ENCODE assay signal across 8 cellular contexts in genomic region chr3:197734667-197735318, GRCh38. TPM values are rescaled to one million over a fixed set of nuclear protein-coding genes. Genes with fewer than 3 reads are reported as not detected.
DNase-seq lines count a peak whose midpoint lies in the region; ATAC-seq and TF ChIP-seq lines count a peak whose summit lies in the region.

No MANE protein-coding gene starts in this region.

- TF ChIP-seq CTCF in GM06990 (IDR thresholded peaks at IDR 0.05; ENCODE audit: insufficient read depth, low read length, poor library complexity, severe bottlenecking): no peak
- no peak for TF ChIP-seq CTCF in coronary artery (IDR thresholded peaks at IDR 0.05)

- ATAC-seq in GM19468 (IDR thresholded peaks at IDR 0.05; ENCODE audit: extremely low read depth, unreplicated experiment) (peak; percentile 26), HG03571 (IDR thresholded peaks at IDR 0.05; ENCODE audit: unreplicated experiment) (peak; percentile 39), HG03520 (IDR thresholded peaks at IDR 0.05; ENCODE audit: unreplicated experiment) (no peak)

- no peaks in the 10 kb centered on the region for H3K9me3 ChIP-seq in MG63

- H3K36me3 ChIP-seq in GM06990 (ENCODE audit: control insufficient read depth, insufficient read depth, low read length) (no peaks in the 10 kb centered on the region), MG63 (peaks cover 2% of the 10 kb centered on the region; the same call in 1 of the 2 replicates)

- no peak overlapping the region for H3K27ac ChIP-seq in coronary artery

- H3K4me3 ChIP-seq in GM06990 (replicated peaks; ENCODE audit: low read depth, low read length): peak overlapping the region; percentile 98
- H3K4me3 ChIP-seq in coronary artery: peak overlapping the region; percentile 15
- no peak overlapping the region for H3K4me3 ChIP-seq in MG63

- H3K27me3 ChIP-seq in GM06990 (replicated peaks; ENCODE audit: control insufficient read depth, insufficient read depth, low read length) (no peaks in the 10 kb centered on the region), MG63 (no peaks in the 10 kb centered on the region)

- DNase-seq in GM06990 (ENCODE audit: extremely low read depth, insufficient read length): peak; percentile 68
- DNase-seq in coronary artery (ENCODE audit: low spot score): no peak
- DNase-seq in kidney glomerular epithelial cell (lab: John Stamatoyannopoulos, UW): no peak
- DNase-seq in MG63: no peak
- DNase-seq in NCI-H1417 treated with DMSO at 0.1 percent for 48 hours (lab: John Stamatoyannopoulos, UW): no peak

RNA-seq across cellular contexts. Expression of gene RUBCN, which starts 1.9 kb away (rescaled TPM):
- 3.2 and 3.5 TPM in 2 replicates for total RNA-seq in MG63 (2014; rRNA removed; shearing (Covaris generic); ENCODE audit: low replicate concordance)

RNA-seq across cellular contexts. Expression of gene FYTTD1, which starts 14.9 kb away (rescaled TPM):
- 75.2 and 77.8 TPM in 2 replicates for total RNA-seq in MG63 (2014; rRNA removed; shearing (Covaris generic); ENCODE audit: low replicate concordance)

RNA-seq across cellular contexts. Expression of gene LRCH3, which starts 56.3 kb away (rescaled TPM):
- 20.3 and 32.8 TPM in 2 replicates for total RNA-seq in MG63 (2014; rRNA removed; shearing (Covaris generic); ENCODE audit: low replicate concordance)
